In the genomic region with DNA sequence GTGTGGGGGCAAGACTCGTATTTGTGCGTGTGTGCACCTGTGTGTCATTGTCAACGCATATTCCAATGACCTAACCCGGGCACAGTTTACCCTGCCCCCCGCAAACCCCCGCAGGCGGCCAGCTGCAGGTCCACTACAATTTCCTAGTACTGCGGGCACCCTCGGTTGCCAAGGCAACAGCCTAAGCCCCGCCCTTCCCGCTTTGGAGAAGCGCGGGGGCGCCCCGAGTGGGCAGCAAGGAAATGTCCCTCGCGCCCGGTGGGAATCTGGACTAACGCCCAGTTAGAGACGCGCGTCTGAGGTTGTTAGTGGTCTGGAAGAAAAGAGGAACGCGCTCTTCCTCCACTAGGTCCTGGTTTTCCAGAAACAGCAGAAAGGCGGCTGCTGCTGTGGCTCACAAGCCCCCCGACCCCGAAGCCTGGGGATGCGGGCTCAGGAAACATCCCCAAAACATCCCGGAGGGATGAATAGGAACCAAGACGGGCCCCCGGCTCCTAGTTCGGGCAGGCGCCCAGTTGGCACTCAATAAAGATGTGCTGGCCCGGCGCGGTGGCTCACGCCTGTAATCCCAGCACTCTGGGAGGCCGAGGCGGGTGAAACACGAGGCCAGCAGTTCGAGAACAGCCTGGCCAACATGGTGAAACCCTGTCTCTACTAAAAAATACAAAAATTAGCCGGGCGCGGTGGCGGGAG, we compare ENCODE assay signal across 1 cellular context.
TF ChIP-seq lines count a peak whose summit lies in the region.

No MANE protein-coding gene starts in this region.

TF ChIP-seq in A549, 52 proteins besides CTCF, POLR2A, EP300 and RAD21 (continued from another document):
- TF ChIP-seq, protein P1, sequence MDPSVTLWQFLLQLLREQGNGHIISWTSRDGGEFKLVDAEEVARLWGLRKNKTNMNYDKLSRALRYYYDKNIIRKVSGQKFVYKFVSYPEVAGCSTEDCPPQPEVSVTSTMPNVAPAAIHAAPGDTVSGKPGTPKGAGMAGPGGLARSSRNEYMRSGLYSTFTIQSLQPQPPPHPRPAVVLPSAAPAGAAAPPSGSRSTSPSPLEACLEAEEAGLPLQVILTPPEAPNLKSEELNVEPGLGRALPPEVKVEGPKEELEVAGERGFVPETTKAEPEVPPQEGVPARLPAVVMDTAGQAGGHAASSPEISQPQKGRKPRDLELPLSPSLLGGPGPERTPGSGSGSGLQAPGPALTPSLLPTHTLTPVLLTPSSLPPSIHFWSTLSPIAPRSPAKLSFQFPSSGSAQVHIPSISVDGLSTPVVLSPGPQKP (IDR thresholded peaks at IDR 0.05; ENCODE audit: low read depth, low read length), result no peak
- TF ChIP-seq GATA3 (IDR thresholded peaks at IDR 0.05; ENCODE audit: borderline replicate concordance), result no peak
- no peak for TF ChIP-seq EHMT2 (IDR thresholded peaks at IDR 0.05; ENCODE audit: low read depth)
- TF ChIP-seq, protein P2, sequence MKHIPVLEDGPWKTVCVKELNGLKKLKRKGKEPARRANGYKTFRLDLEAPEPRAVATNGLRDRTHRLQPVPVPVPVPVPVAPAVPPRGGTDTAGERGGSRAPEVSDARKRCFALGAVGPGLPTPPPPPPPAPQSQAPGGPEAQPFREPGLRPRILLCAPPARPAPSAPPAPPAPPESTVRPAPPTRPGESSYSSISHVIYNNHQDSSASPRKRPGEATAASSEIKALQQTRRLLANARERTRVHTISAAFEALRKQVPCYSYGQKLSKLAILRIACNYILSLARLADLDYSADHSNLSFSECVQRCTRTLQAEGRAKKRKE (CRISPR knock-in tag; IDR thresholded peaks at IDR 0.05; ENCODE audit: low read depth), result no peak
- no peak for TF ChIP-seq FOXS1 (CRISPR knock-in tag; IDR thresholded peaks at IDR 0.05)
- TF ChIP-seq HDAC2 (IDR thresholded peaks at IDR 0.05), result no peak
